ENCODE assay signal across 9 cellular contexts in genomic region chr11:44315947-44316387, GRCh38. TPM values are rescaled to one million over a fixed set of nuclear protein-coding genes. Genes with fewer than 3 reads are reported as not detected.
DNase-seq lines count a peak whose midpoint lies in the region; TF ChIP-seq lines count a peak whose summit lies in the region.
"Had no signal": no experiment of that assay in that cellular context is flagged by ENCODE, and none has a peak within 500 bp of the region (broad histone marks: within the 10 kb centered on the region; RNA-seq: fewer than 3 reads in every experiment).

No MANE protein-coding gene starts in this region.

- DNase-seq in NCI-H146 (lab: John Stamatoyannopoulos, UW) (peak; percentile 35), NCI-H146 treated with DMSO at 0.1 percent for 48 hours (lab: John Stamatoyannopoulos, UW; ENCODE audit: unreplicated experiment) (no peak), stomach (no peak), erythroblast (lab: John Stamatoyannopoulos, UW) (no peak), HUDEP-2 (lab: John Stamatoyannopoulos, UW; ENCODE audit: unreplicated experiment in 76 of 76) (no peak)
- DNase-seq in activated CD4-positive, alpha-beta T cell treated with anti-CD3 and anti-CD28 coated beads for 1 hour = no peak
- DNase-seq: activated CD4-positive, alpha-beta T cell treated with anti-CD3 and anti-CD28 coated beads for 4 hours had no signal

- intact Hi-C loops in stomach (cut with DNase I; ENCODE audit: low total_unique reads) = no loop called here

- no peak for TF ChIP-seq POLR2A in stomach (IDR thresholded peaks at IDR 0.05)
- no peak for TF ChIP-seq POLR2A in erythroblast (IDR thresholded peaks at IDR 0.05; ENCODE audit: low read length)

- peaks cover 1% of the 10 kb centered on the region for H3K4me1 ChIP-seq in iPS-18a (ENCODE audit: control insufficient read depth, low read depth, low read length)
- H3K4me1 ChIP-seq in stomach = peaks cover 18 to 36% (median 28%) of the 10 kb centered on the region in 4 donors

- 2 to 6% (median 4%) methylated on average over 22 to 43 of the region's 43 CpGs for WGBS in stomach, 5 donors

- no peak overlapping the region for H3K9ac ChIP-seq in iPS-18a (ENCODE audit: low read length)

- H3K36me3 ChIP-seq in iPS-18a (ENCODE audit: control insufficient read depth, low read depth, low read length) = no peaks in the 10 kb centered on the region
- H3K36me3 ChIP-seq in stomach = no peaks in the 10 kb centered on the region

- no peak for TF ChIP-seq EP300 in stomach (IDR thresholded peaks at IDR 0.05)

- TF ChIP-seq CTCF in VCaP (conservative IDR thresholded peaks at IDR 0.05) (peak; percentile 24), stomach (IDR thresholded peaks at IDR 0.05) (no peak)

- H3K27me3 ChIP-seq in iPS-18a (ENCODE audit: control insufficient read depth, insufficient read depth, low read length) (peaks cover 100% of the 10 kb centered on the region), stomach (peaks cover 46 to 100% (median 100%) of the 10 kb centered on the region in 3 donors)

- H3K9me3 ChIP-seq in iPS-18a (ENCODE audit: control insufficient read depth, low read depth, low read length) (no peaks in the 10 kb centered on the region), stomach (no peaks in the 10 kb centered on the region)

- H3K4me3 ChIP-seq in iPS-18a (ENCODE audit: low read length) (peak overlapping the region; percentile 37), stomach (peak overlapping the region; percentile 20 to 41 (median 32))

- H3K27ac ChIP-seq in VCaP (peak overlapping the region; percentile 29; the same call in 1 of the 2 replicates), iPS-18a (ENCODE audit: low read length) (no peak overlapping the region), stomach (no peak overlapping the region)

RNA-seq across cellular contexts. Expression of gene ALX4, which starts 6.0 kb away (rescaled TPM):
- not detected for total RNA-seq in stomach
- polyA plus RNA-seq in stomach = not detected
